ENCODE assay signal across 11 cellular contexts in genomic region chr16:85571813-85572619, GRCh38. TPM values are rescaled to one million over a fixed set of nuclear protein-coding genes. Genes with fewer than 3 reads are reported as not detected.
DNase-seq lines count a peak whose midpoint lies in the region; ATAC-seq, FAIRE-seq and TF ChIP-seq lines count a peak whose summit lies in the region.
"Had no signal": no experiment of that assay in that cellular context is flagged by ENCODE, and none has a peak within 500 bp of the region (broad histone marks: within the 10 kb centered on the region; RNA-seq: fewer than 3 reads in every experiment).

No MANE protein-coding gene starts in this region.

- H3K4me1 ChIP-seq in OCI-LY1 (ENCODE audit: insufficient read depth, low read length, severe bottlenecking): peaks cover 58% of the 10 kb centered on the region
- H3K4me1 ChIP-seq in prostate gland (replicated peaks): peaks cover 8% of the 10 kb centered on the region

- peaks cover 5% of the 10 kb centered on the region; the same call in 1 of the 2 replicates for H3F3A ChIP-seq in OCI-LY1 (ENCODE audit: insufficient read depth, low read length)

- DNase-seq in left ventricle myocardium superior (peak; percentile 44), left cardiac atrium (no peak), germinal center (ENCODE audit: low spot score) (peak; percentile 63), urothelium cell line (ENCODE audit: low spot score) (no peak), prostate gland (ENCODE audit: low spot score) (no peak)
- DNase-seq: activated T-cell treated with anti-CD3 and anti-CD28 coated beads, Interleukin-2, amount 50 U/mL, for 72 hours; left ventricle myocardium inferior; PC-3 had no signal

- TF ChIP-seq CTCF in OCI-LY1 (IDR thresholded peaks at IDR 0.05; ENCODE audit: low read length): no peak
- no peak for TF ChIP-seq CTCF in prostate gland (IDR thresholded peaks at IDR 0.05)

- no peak overlapping the region for H3K9ac ChIP-seq in OCI-LY1 (ENCODE audit: low read length)

- H3K27ac ChIP-seq in OCI-LY1 (ENCODE audit: low read depth, low read length, poor library complexity, severe bottlenecking): peak overlapping the region; percentile 28
- H3K27ac ChIP-seq in prostate gland: no peak overlapping the region
- H3K27ac ChIP-seq: left ventricle myocardium inferior had no signal

- H3K4me2 ChIP-seq in OCI-LY1 (ENCODE audit: low read length): no peak overlapping the region

- H3K9me2 ChIP-seq in OCI-LY1 (ENCODE audit: low read depth, low read length): no peaks in the 10 kb centered on the region

- H4K20me1 ChIP-seq in OCI-LY1 (ENCODE audit: insufficient read depth, low read length): no peaks in the 10 kb centered on the region; the same call in 1 of the 2 replicates

- no peaks in the 10 kb centered on the region for H3K27me3 ChIP-seq in OCI-LY1 (ENCODE audit: insufficient read depth, low read length)
- H3K27me3 ChIP-seq in prostate gland (replicated peaks; ENCODE audit: insufficient read depth): no peaks in the 10 kb centered on the region

- H3K4me3 ChIP-seq in OCI-LY1 (ENCODE audit: low read depth, low read length, poor library complexity, severe bottlenecking) (no peak overlapping the region), prostate gland (no peak overlapping the region)
- H3K4me3 ChIP-seq: left ventricle myocardium inferior had no signal

- 74% methylated on average over 10 of the region's 10 CpGs for WGBS in prostate gland

- H3K36me3 ChIP-seq in OCI-LY1 (ENCODE audit: insufficient read depth, low read length) (peaks cover 38% of the 10 kb centered on the region), prostate gland (no peaks in the 10 kb centered on the region)
- H3K36me3 ChIP-seq: left ventricle myocardium inferior had no signal

- H3K79me2 ChIP-seq in OCI-LY1 (ENCODE audit: insufficient read depth, low read length): peaks cover 6% of the 10 kb centered on the region; the same call in 1 of the 2 replicates

- TF ChIP-seq POLR2A in prostate gland (IDR thresholded peaks at IDR 0.05): no peak

- no peaks in the 10 kb centered on the region for H3K9me3 ChIP-seq in OCI-LY1 (ENCODE audit: low read length)
- H3K9me3 ChIP-seq in prostate gland: no peaks in the 10 kb centered on the region

- intact Hi-C loops in left ventricle myocardium superior (cut with micrococcal nuclease): no loop called here
- intact Hi-C loops in left cardiac atrium (cut with DNase I): no loop called here
- intact Hi-C loops in prostate gland (cut with DNase I): no loop called here

- H2AFZ ChIP-seq in OCI-LY1 (ENCODE audit: low read length): no peak overlapping the region

- peak; percentile 98 for FAIRE-seq in urothelium cell line (lab: Jason Lieb, UNC)

- no peak for ATAC-seq in left ventricle myocardium superior
- no peak for ATAC-seq in left cardiac atrium
- ATAC-seq in esophagus mucosa: no peak
- no peak for ATAC-seq in HG03097 (IDR thresholded peaks at IDR 0.05; ENCODE audit: low FRiP score, unreplicated experiment)
- ATAC-seq: PC-3 had no signal

RNA-seq across cellular contexts. Expression of gene GSE1, which starts 41.1 kb away (rescaled TPM):
- total RNA-seq in left ventricle myocardium superior (40.4 TPM), left cardiac atrium (10 to 100 TPM; 54.6 to 60.6 TPM), esophagus mucosa (23.9 TPM), prostate gland (100 to 1,000 TPM in 1 of 2 donors, 10 to 100 TPM in 1; 41.4 to 146 TPM)

Comparison
In these comparisons a context has a peak if more than half of its experiments do, and no peak if none do; other contexts are left out.
1. DNase-seq: peak in left ventricle myocardium superior (single experiment) and germinal center (single experiment); none in left cardiac atrium (single experiment), urothelium cell line (single experiment) and prostate gland (single experiment).